Comparison of ENCODE assay signal across 9 cellular contexts in the genomic region with DNA sequence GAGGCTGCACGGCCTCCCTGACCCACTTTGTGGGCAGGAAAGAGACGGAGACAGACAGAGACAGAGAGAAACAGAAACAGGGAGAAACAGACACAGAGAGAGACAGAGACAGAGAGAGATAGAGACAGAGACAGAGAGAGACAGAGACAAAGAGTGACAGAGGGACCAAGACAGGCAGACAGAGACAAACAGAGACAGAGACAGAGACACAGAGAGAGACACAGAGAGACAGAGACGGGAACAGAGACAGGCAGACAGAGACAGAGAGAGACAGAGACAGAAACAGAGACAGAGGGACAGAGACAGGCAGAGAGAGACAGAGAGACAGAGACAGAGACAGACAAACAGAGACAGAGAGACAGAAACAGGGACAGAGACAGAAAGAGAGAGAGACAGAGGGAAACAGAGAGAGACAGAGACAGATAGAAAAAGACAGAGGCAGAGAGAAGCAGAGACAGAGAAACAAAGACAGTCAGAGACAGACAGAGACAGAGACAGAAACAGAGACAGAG. TPM values are rescaled to one million over a fixed set of nuclear protein-coding genes. Genes with fewer than 3 reads are reported as not detected.
A peak's percentile ranks its signal among the peaks of the same experiment; 100 is the strongest.
DNase-seq lines count a peak whose midpoint lies in the region; ATAC-seq and TF ChIP-seq lines count a peak whose summit lies in the region.
"Had no signal": no experiment of that assay in that cellular context is flagged by ENCODE, and none has a peak within 500 bp of the region (broad histone marks: within the 10 kb centered on the region; RNA-seq: fewer than 3 reads in every experiment).

No MANE protein-coding gene starts in this region.

- no peaks in the 10 kb centered on the region for H3K9me3 Mint-ChIP-seq in activated naive CD4-positive, alpha-beta T cell treated with anti-CD3 and anti-CD28 coated beads, Interleukin-2, amount 50 U/mL, for 24 hours
- H3K9me3 Mint-ChIP-seq in brain = peaks cover 0 to 4% (median 0%) of the 10 kb centered on the region in 5 experiments

- intact Hi-C loops in transverse colon (cut with DNase I; ENCODE audit: low total_unique reads) = no loop called here

- no peak for TF ChIP-seq POLR2A in transverse colon (IDR thresholded peaks at IDR 0.05)

- H3K27ac Mint-ChIP-seq in activated naive CD4-positive, alpha-beta T cell treated with anti-CD3 and anti-CD28 coated beads, Interleukin-2, amount 50 U/mL, for 24 hours = peak overlapping the region; percentile 19
- peak overlapping the region in 3 of 5 experiments; percentile 2 to 21 (median 10) for H3K27ac Mint-ChIP-seq in brain

- H3K9me3 ChIP-seq in muscle layer of colon (ENCODE audit: low read length) = no peaks in the 10 kb centered on the region
- no peaks in the 10 kb centered on the region for H3K9me3 ChIP-seq in transverse colon

- ATAC-seq in GM18907 (IDR thresholded peaks at IDR 0.05; ENCODE audit: unreplicated experiment) (no peak), GM18861 (IDR thresholded peaks at IDR 0.05; ENCODE audit: unreplicated experiment) (no peak)

- TF ChIP-seq EP300 in transverse colon (IDR thresholded peaks at IDR 0.05; ENCODE audit: low read depth) = no peak

- TF ChIP-seq CTCF in brain (conservative IDR thresholded peaks at IDR 0.05) (no peak), transverse colon (IDR thresholded peaks at IDR 0.05) (no peak)

- 60 to 74% methylated on average over 3 of the region's 3 CpGs for WGBS in transverse colon (ENCODE audit: low coverage in 1 of 2), 2 donors

- H3K27me3 Mint-ChIP-seq in activated naive CD4-positive, alpha-beta T cell treated with anti-CD3 and anti-CD28 coated beads, Interleukin-2, amount 50 U/mL, for 24 hours = no peaks in the 10 kb centered on the region
- peaks cover 2% of the 10 kb centered on the region for H3K27me3 Mint-ChIP-seq in brain

- DNase-seq in activated naive CD4-positive, alpha-beta T cell treated with Interleukin-2 at 50 U/mL for 16 hours = no peak
- DNase-seq in transverse colon = no peak
- DNase-seq in retina = no peak
- DNase-seq: DMS 273 treated with DMSO at 0.1 percent for 48 hours had no signal

- peak overlapping the region in 1 of 2 donors; percentile 49 for H3K4me3 ChIP-seq in muscle layer of colon (ENCODE audit: low read depth in 1 of 2, low read length in 2 of 2)
- peak overlapping the region in 1 of 4 donors; percentile 73 for H3K4me3 ChIP-seq in transverse colon

- H3K9ac ChIP-seq in muscle layer of colon (ENCODE audit: low read length) = peak overlapping the region; percentile 25

- H3K4me1 ChIP-seq in muscle layer of colon (ENCODE audit: insufficient read depth, low read length) (peaks cover 53% of the 10 kb centered on the region), transverse colon (peaks cover 9 to 35% (median 15%) of the 10 kb centered on the region in 4 donors)

- H3K27ac ChIP-seq in muscle layer of colon (ENCODE audit: low read depth, low read length) (peak overlapping the region; percentile 76), transverse colon (peak overlapping the region; percentile 81 to 90 (median 85))

- H3K4me1 Mint-ChIP-seq in activated naive CD4-positive, alpha-beta T cell treated with anti-CD3 and anti-CD28 coated beads, Interleukin-2, amount 50 U/mL, for 24 hours = no peaks in the 10 kb centered on the region
- H3K4me1 Mint-ChIP-seq in brain = peaks cover 4% of the 10 kb centered on the region

- H3K36me3 ChIP-seq in muscle layer of colon (ENCODE audit: insufficient read depth, low read length) (peaks cover 44% of the 10 kb centered on the region), transverse colon (no peaks in the 10 kb centered on the region)

- H3K27me3 ChIP-seq in muscle layer of colon (ENCODE audit: control insufficient read depth in 1 of 2, insufficient read depth in 2 of 2, low read length in 2 of 2) = no peaks in the 10 kb centered on the region
- H3K27me3 ChIP-seq in transverse colon = peaks cover 21% of the 10 kb centered on the region

- in situ Hi-C loops in transverse colon (cut with MboI; ENCODE audit: low pct_ligation_motif_present in 1 of 4, low pct_unique_long_range_greater_than_20kb in 1 of 4, low sequenced_read_pairs in 3 of 4) = no loop called here

- no peak overlapping the region for H3K4me3 Mint-ChIP-seq in activated naive CD4-positive, alpha-beta T cell treated with anti-CD3 and anti-CD28 coated beads, Interleukin-2, amount 50 U/mL, for 24 hours
- H3K4me3 Mint-ChIP-seq in brain = peak overlapping the region in 3 of 5 experiments; percentile 21 to 59 (median 55)

- H3K36me3 Mint-ChIP-seq in activated naive CD4-positive, alpha-beta T cell treated with anti-CD3 and anti-CD28 coated beads, Interleukin-2, amount 50 U/mL, for 24 hours = peaks cover 2% of the 10 kb centered on the region
- peaks cover 22% of the 10 kb centered on the region for H3K36me3 Mint-ChIP-seq in brain

RNA-seq across cellular contexts. Expression of a gene that starts 3.1 kb away (rescaled TPM):
- polyA plus RNA-seq in brain (ENCODE audit: insufficient read depth, low read depth, low replicate concordance) = 48.4 TPM
- total RNA-seq in transverse colon = 100 to 1,000 TPM; 166 to 580 (median 346) TPM
